18 cellular contexts compared by ENCODE assay signal in genomic region chr4:87478732-87479250, GRCh38. TPM values are rescaled to one million over a fixed set of nuclear protein-coding genes. Genes with fewer than 3 reads are reported as not detected.
DNase-seq lines count a peak whose midpoint lies in the region; ATAC-seq and TF ChIP-seq lines count a peak whose summit lies in the region.
"Had no signal": no experiment of that assay in that cellular context is flagged by ENCODE, and none has a peak within 500 bp of the region (broad histone marks: within the 10 kb centered on the region; RNA-seq: fewer than 3 reads in every experiment).

No MANE protein-coding gene starts in this region.

- POLR2A ChIA-PET in WTC11 (lab: Charles Lee) = no interaction called here

- no peak for TF ChIP-seq POLR2A in gastroesophageal sphincter (IDR thresholded peaks at IDR 0.05)

- no peaks in the 10 kb centered on the region for H3K9me3 ChIP-seq in left ventricle myocardium inferior (replicated peaks)
- H3K9me3 ChIP-seq in gastroesophageal sphincter = no peaks in the 10 kb centered on the region
- H3K9me3 ChIP-seq: A549 had no signal

- ATAC-seq in left cardiac atrium (no peak), WTC11 (peak; percentile 56), gastroesophageal sphincter (no peak), GM19463 (IDR thresholded peaks at IDR 0.05; ENCODE audit: unreplicated experiment) (no peak), HG02973 (IDR thresholded peaks at IDR 0.05; ENCODE audit: unreplicated experiment) (no peak), left lobe of liver (no peak)
- ATAC-seq: A549, HCT116 had no signal

- H3K4me3 ChIP-seq in left ventricle myocardium inferior (no peak overlapping the region), gastroesophageal sphincter (no peak overlapping the region)
- H3K4me3 ChIP-seq: A549 had no signal

- H3K4me1 ChIP-seq in left ventricle myocardium inferior = peaks cover 43% of the 10 kb centered on the region
- no peaks in the 10 kb centered on the region for H3K4me1 ChIP-seq in gastroesophageal sphincter
- H3K4me1 ChIP-seq: A549 had no signal

- H3K27me3 ChIP-seq in left ventricle myocardium inferior (ENCODE audit: low read depth) = no peaks in the 10 kb centered on the region
- H3K27me3 ChIP-seq in gastroesophageal sphincter = no peaks in the 10 kb centered on the region

- H3K9me3 Mint-ChIP-seq in WTC11 = peaks cover 13% of the 10 kb centered on the region
- H3K9me3 Mint-ChIP-seq: CD4-positive, alpha-beta T cell; HFFc6 had no signal

- no peak for TF ChIP-seq EP300 in gastroesophageal sphincter (IDR thresholded peaks at IDR 0.05)

- H3K4me1 Mint-ChIP-seq in WTC11 = peaks cover 30% of the 10 kb centered on the region

- H3K36me3 ChIP-seq in left ventricle myocardium inferior (peaks cover 91% of the 10 kb centered on the region), gastroesophageal sphincter (peaks cover 11 to 98% of the 10 kb centered on the region in 2 donors)

- peak overlapping the region; percentile 14 for H3K27ac ChIP-seq in left ventricle myocardium inferior (replicated peaks)
- peak overlapping the region in 3 of 4 donors; percentile 33 to 58 (median 54) for H3K27ac ChIP-seq in gastroesophageal sphincter
- H3K27ac ChIP-seq: 22Rv1, A549, C4-2B had no signal

- CTCF ChIA-PET in WTC11 (lab: Charles Lee) = interaction anchor here (1.0 to 1.7 kb wide), 2 partner anchors 88 to 370 kb away, joined by 3 to 6 read pairs; partner anchors contain the start of gene HSD17B11

- peaks cover 7% of the 10 kb centered on the region for H3K36me3 Mint-ChIP-seq in WTC11

- 70% methylated on average over 1 of the region's 1 CpG; no CpG with 5 or more reads in 1 of the 2 donors for WGBS in gastroesophageal sphincter (ENCODE audit: low coverage in 1 of 2), 2 donors

- TF ChIP-seq CTCF in left ventricle myocardium inferior (IDR thresholded peaks at IDR 0.05; ENCODE audit: borderline replicate concordance) (no peak), WTC11 (IDR thresholded peaks at IDR 0.05) (no peak), gastroesophageal sphincter (IDR thresholded peaks at IDR 0.05) (no peak)

- DNase-seq in left ventricle myocardium inferior (no peak), left cardiac atrium (no peak), WTC11 (ENCODE audit: low spot score) (no peak), left lobe of liver (ENCODE audit: low spot score) (no peak)
- DNase-seq: AML-193; CD4-positive, alpha-beta T cell; DMS153; DMS79; GF-D8; HFFc6 had no signal

- H3K27me3 Mint-ChIP-seq in WTC11 (ENCODE audit: low read depth) = no peaks in the 10 kb centered on the region
- H3K27me3 Mint-ChIP-seq: CD4-positive, alpha-beta T cell had no signal

- H3K27ac Mint-ChIP-seq in WTC11 = no peak overlapping the region
- H3K27ac Mint-ChIP-seq: CD4-positive, alpha-beta T cell; HFFc6 had no signal

- intact Hi-C loops in left ventricle myocardium inferior (cut with micrococcal nuclease) = no loop called here
- intact Hi-C loops in left cardiac atrium (cut with DNase I) = no loop called here

- H3K4me3 Mint-ChIP-seq in WTC11 = no peak overlapping the region
- H3K4me3 Mint-ChIP-seq: CD4-positive, alpha-beta T cell; HFFc6 had no signal

TF ChIP-seq in WTC11, 78 proteins besides CTCF, POLR2A, EP300 and RAD21 (continues in another document):
- TF ChIP-seq JUN (CRISPR knock-in tag; IDR thresholded peaks at IDR 0.05) (no peak), E2F1 (CRISPR knock-in tag; IDR thresholded peaks at IDR 0.05) (no peak), ZNF138 (CRISPR knock-in tag; conservative IDR thresholded peaks at IDR 0.05) (no peak), ZNF416 (CRISPR knock-in tag; IDR thresholded peaks at IDR 0.05) (no peak), ZSCAN18 (CRISPR knock-in tag; IDR thresholded peaks at IDR 0.05) (no peak), NFE2L1 (CRISPR knock-in tag; IDR thresholded peaks at IDR 0.05) (no peak), CREM (CRISPR knock-in tag; IDR thresholded peaks at IDR 0.05) (no peak), GTF2I (CRISPR knock-in tag; conservative IDR thresholded peaks at IDR 0.05) (no peak), HMGA2 (CRISPR knock-in tag; IDR thresholded peaks at IDR 0.05) (no peak), ZNF219 (CRISPR knock-in tag; IDR thresholded peaks at IDR 0.05; ENCODE audit: borderline replicate concordance) (no peak), HMGXB4 (CRISPR knock-in tag; IDR thresholded peaks at IDR 0.05) (no peak)
- TF ChIP-seq, protein P1, sequence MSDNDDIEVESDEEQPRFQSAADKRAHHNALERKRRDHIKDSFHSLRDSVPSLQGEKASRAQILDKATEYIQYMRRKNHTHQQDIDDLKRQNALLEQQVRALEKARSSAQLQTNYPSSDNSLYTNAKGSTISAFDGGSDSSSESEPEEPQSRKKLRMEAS (CRISPR knock-in tag; IDR thresholded peaks at IDR 0.05) = no peak
- TF ChIP-seq, protein P2, sequence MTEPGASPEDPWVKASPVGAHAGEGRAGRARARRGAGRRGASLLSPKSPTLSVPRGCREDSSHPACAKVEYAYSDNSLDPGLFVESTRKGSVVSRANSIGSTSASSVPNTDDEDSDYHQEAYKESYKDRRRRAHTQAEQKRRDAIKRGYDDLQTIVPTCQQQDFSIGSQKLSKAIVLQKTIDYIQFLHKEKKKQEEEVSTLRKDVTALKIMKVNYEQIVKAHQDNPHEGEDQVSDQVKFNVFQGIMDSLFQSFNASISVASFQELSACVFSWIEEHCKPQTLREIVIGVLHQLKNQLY (CRISPR knock-in tag; IDR thresholded peaks at IDR 0.05) = no peak
- TF ChIP-seq, protein P3, sequence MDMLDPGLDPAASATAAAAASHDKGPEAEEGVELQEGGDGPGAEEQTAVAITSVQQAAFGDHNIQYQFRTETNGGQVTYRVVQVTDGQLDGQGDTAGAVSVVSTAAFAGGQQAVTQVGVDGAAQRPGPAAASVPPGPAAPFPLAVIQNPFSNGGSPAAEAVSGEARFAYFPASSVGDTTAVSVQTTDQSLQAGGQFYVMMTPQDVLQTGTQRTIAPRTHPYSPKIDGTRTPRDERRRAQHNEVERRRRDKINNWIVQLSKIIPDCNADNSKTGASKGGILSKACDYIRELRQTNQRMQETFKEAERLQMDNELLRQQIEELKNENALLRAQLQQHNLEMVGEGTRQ (CRISPR knock-in tag; IDR thresholded peaks at IDR 0.05) = no peak; the same call in 1 of the 2 replicates

RNA-seq across cellular contexts. Expression of gene SPARCL1, which starts 50.4 kb away (rescaled TPM):
- total RNA-seq in left ventricle myocardium inferior (292 TPM), left cardiac atrium (100 to 1,000 TPM; 435 to 482 TPM), WTC11 (2021) (0.82 to 0.89 TPM (median 0.85 TPM) in 3 replicates), gastroesophageal sphincter (1,000 to 10,000 TPM; 1,558 to 2,335 (median 1,828) TPM), left lobe of liver (5.1 TPM)
- total RNA-seq: CD4-positive, alpha-beta T cell; Daoy; HFFc6 had no signal

RNA-seq across cellular contexts. Expression of gene NUDT9, which starts 56.4 kb away (rescaled TPM):
- total RNA-seq in left ventricle myocardium inferior = 29.2 TPM
- 10 to 100 TPM; 25.7 to 30.2 TPM for total RNA-seq in left cardiac atrium
- 25.4 to 33.3 TPM (median 27.2 TPM) in 3 replicates for total RNA-seq in WTC11 (2021)
- 10 to 100 TPM; 19.3 to 26.7 (median 22.8) TPM for total RNA-seq in gastroesophageal sphincter
- total RNA-seq in left lobe of liver = 21.4 TPM

Comparison
In these comparisons a context has a peak if more than half of its experiments do, and no peak if none do; other contexts are left out.
1. RNA of gene SPARCL1, which starts 50.4 kb away (total RNA-seq): 1,558 to 2,335 TPM in gastroesophageal sphincter, 435 to 482 TPM in left cardiac atrium and 292 TPM in left ventricle myocardium inferior (single experiment); 5.1 TPM in left lobe of liver (single experiment) and 0.82 to 0.89 TPM in WTC11; every median in the first group is over 10 times any median in the second.